Comparison of ENCODE assay signal across 20 cellular contexts in the genomic region with DNA sequence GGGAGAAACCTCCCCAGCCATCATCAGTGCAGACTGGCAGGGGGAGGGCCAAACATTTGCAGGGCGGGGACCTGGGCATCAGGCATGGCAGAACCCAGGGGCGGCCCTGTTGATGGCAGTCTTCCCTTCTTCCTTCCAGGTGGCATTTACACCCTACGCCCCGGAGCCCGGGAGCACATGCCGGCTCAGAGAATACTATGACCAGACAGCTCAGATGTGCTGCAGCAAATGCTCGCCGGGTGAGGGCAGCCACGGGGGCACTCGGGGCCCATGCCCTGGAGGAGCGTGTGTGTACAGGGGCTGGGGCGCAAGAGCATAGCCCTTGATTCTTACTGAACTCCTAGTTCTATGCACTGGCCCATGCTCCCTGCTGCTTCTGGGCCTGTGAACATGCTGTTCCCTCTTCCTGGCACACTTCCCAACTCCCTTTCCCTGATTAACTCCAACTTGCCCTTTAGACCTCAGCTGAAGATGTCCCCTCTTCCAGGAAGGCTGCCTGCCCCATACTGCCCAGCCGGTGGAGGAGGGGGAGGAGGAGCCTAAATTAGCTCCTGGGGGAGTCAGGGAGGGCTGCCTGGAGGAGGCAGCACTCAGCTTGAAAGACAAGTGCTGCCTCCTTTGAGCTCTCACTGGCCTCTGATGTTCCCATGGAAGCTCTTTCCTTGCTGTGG. TPM values are rescaled to one million over a fixed set of nuclear protein-coding genes. Genes with fewer than 3 reads are reported as not detected.
DNase-seq lines count a peak whose midpoint lies in the region; FAIRE-seq and TF ChIP-seq lines count a peak whose summit lies in the region.
"Had no signal": no experiment of that assay in that cellular context is flagged by ENCODE, and none has a peak within 500 bp of the region (broad histone marks: within the 10 kb centered on the region; RNA-seq: fewer than 3 reads in every experiment).

No MANE protein-coding gene starts in this region.

- H3K36me3 Mint-ChIP-seq in activated CD4-positive, alpha-beta T cell treated with anti-CD3 and anti-CD28 coated beads, Interleukin-2, amount 10 ng/mL, durations not matched to agents 24 days and 14 days (ENCODE audit: low read depth): peaks cover 45% of the 10 kb centered on the region
- peaks cover 3% of the 10 kb centered on the region for H3K36me3 Mint-ChIP-seq in IgD-negative memory B cell

- no peaks in the 10 kb centered on the region for H3K9me3 Mint-ChIP-seq in activated CD4-positive, alpha-beta T cell treated with anti-CD3 and anti-CD28 coated beads, Interleukin-2, amount 10 ng/mL, durations not matched to agents 24 days and 14 days
- no peaks in the 10 kb centered on the region for H3K9me3 Mint-ChIP-seq in IgD-negative memory B cell
- H3K9me3 Mint-ChIP-seq: nephron; T-helper 2 cell treated with Interferon-gamma antibody and Interleukin-4, amounts not matched to agents 5 μg/mL and 100 μg/mL, for 36 hours had no signal

- no peaks in the 10 kb centered on the region for H3K9me2 ChIP-seq in hepatocyte (replicated peaks; ENCODE audit: insufficient read depth)

- TF ChIP-seq CTCF in hepatocyte (IDR thresholded peaks at IDR 0.05; ENCODE audit: poor library complexity): no peak

- peaks cover 66% of the 10 kb centered on the region for H3K36me3 ChIP-seq in effector memory CD4-positive, alpha-beta T cell (ENCODE audit: control insufficient read depth, insufficient read depth, low read length)
- peaks cover 0 to 15% of the 10 kb centered on the region in 2 donors for H3K36me3 ChIP-seq in small intestine (ENCODE audit: control insufficient read depth in 2 of 2, insufficient read depth in 2 of 2, low read length in 2 of 2)
- no peaks in the 10 kb centered on the region for H3K36me3 ChIP-seq in hepatocyte (replicated peaks; ENCODE audit: insufficient read depth, low read depth)
- H3K36me3 ChIP-seq: cardiac muscle cell, prostate gland had no signal

- H3K4me3 ChIP-seq in effector memory CD4-positive, alpha-beta T cell (ENCODE audit: insufficient read depth, low read depth, low read length, poor library complexity, severe bottlenecking): no peak overlapping the region
- H3K4me3 ChIP-seq in small intestine (ENCODE audit: low read depth in 1 of 2, low read length in 2 of 2) (no peak overlapping the region), hepatocyte (no peak overlapping the region)
- H3K4me3 ChIP-seq: adrenal gland, cardiac muscle cell, prostate gland had no signal

- no peak for FAIRE-seq in small intestine (lab: Jason Lieb, UNC)

- DNase-seq in activated CD4-positive, alpha-beta T cell treated with anti-CD3 and anti-CD28 coated beads, Interleukin-2, amount 10 ng/mL, durations not matched to agents 24 days and 14 days: no peak
- DNase-seq in activated CD4-positive, alpha-beta T cell treated with anti-CD3 and anti-CD28 coated beads for 4 hours: no peak
- no peak for DNase-seq in effector memory CD4-positive, alpha-beta T cell
- peak; percentile 93 for DNase-seq in small intestine
- no peak for DNase-seq in DMS53 treated with DMSO at 0.1 percent for 48 hours (lab: John Stamatoyannopoulos, UW; ENCODE audit: unreplicated experiment)
- no peak for DNase-seq in hepatocyte (ENCODE audit: low spot score)
- DNase-seq in GDM1 (lab: John Stamatoyannopoulos, UW): no peak
- DNase-seq: activated CD4-positive, alpha-beta T cell treated with anti-CD3 and anti-CD28 coated beads for 36 hours; activated T-cell treated with anti-CD3 and anti-CD28 coated beads, Interleukin-2, amount 50 U/mL, for 48 hours; adrenal gland; NCI-H2081 treated with DMSO at 0.1 percent for 48 hours; NCI-H510A treated with DMSO at 0.1 percent for 48 hours; trophoblast cell had no signal

- H3K27me3 ChIP-seq in effector memory CD4-positive, alpha-beta T cell (replicated peaks; ENCODE audit: control insufficient read depth, insufficient read depth, low read length, poor library complexity, severe bottlenecking): no peaks in the 10 kb centered on the region
- H3K27me3 ChIP-seq in small intestine (ENCODE audit: control insufficient read depth in 2 of 2, insufficient read depth in 2 of 2, low read length in 2 of 2) (no peaks in the 10 kb centered on the region), hepatocyte (no peaks in the 10 kb centered on the region)
- H3K27me3 ChIP-seq: adrenal gland, cardiac muscle cell had no signal

- no peaks in the 10 kb centered on the region for H3K27me3 Mint-ChIP-seq in activated CD4-positive, alpha-beta T cell treated with anti-CD3 and anti-CD28 coated beads, Interleukin-2, amount 10 ng/mL, durations not matched to agents 24 days and 14 days
- no peaks in the 10 kb centered on the region for H3K27me3 Mint-ChIP-seq in IgD-negative memory B cell
- H3K27me3 Mint-ChIP-seq: activated CD4-positive, alpha-beta T cell treated with anti-CD3 and anti-CD28 coated beads for 36 hours had no signal

- no peaks in the 10 kb centered on the region for H3K9me3 ChIP-seq in effector memory CD4-positive, alpha-beta T cell (ENCODE audit: control insufficient read depth, low read length)
- no peaks in the 10 kb centered on the region for H3K9me3 ChIP-seq in small intestine (ENCODE audit: control insufficient read depth, low read depth)
- no peaks in the 10 kb centered on the region for H3K9me3 ChIP-seq in hepatocyte (ENCODE audit: low read depth)
- H3K9me3 ChIP-seq: adrenal gland, prostate gland had no signal

- peak overlapping the region; percentile 60 for H3K27ac Mint-ChIP-seq in activated CD4-positive, alpha-beta T cell treated with anti-CD3 and anti-CD28 coated beads, Interleukin-2, amount 10 ng/mL, durations not matched to agents 24 days and 14 days
- peak overlapping the region in 2 of 3 donors; percentile 34 to 89 for H3K27ac Mint-ChIP-seq in IgD-negative memory B cell
- H3K27ac Mint-ChIP-seq: activated CD4-positive, alpha-beta T cell treated with anti-CD3 and anti-CD28 coated beads for 36 hours; nephron had no signal

- no peak overlapping the region for H2AFZ ChIP-seq in hepatocyte

- H3K79me2 ChIP-seq in hepatocyte: no peaks in the 10 kb centered on the region

- intact Hi-C loops in activated CD4-positive, alpha-beta T cell treated with anti-CD3 and anti-CD28 coated beads, Interleukin-2, amount 10 ng/mL, durations not matched to agents 24 days and 14 days (cut with micrococcal nuclease): no loop called here

- H4K20me1 ChIP-seq in hepatocyte (ENCODE audit: insufficient read depth, poor library complexity, severe bottlenecking): no peaks in the 10 kb centered on the region

- peak overlapping the region; percentile 43 for H3K27ac ChIP-seq in effector memory CD4-positive, alpha-beta T cell (ENCODE audit: insufficient read depth, low read length, poor library complexity, severe bottlenecking)
- H3K27ac ChIP-seq in small intestine (ENCODE audit: low read depth in 1 of 2, low read length in 1 of 2) (peak overlapping the region; percentile 42 to 79), hepatocyte (no peak overlapping the region)
- H3K27ac ChIP-seq: cardiac muscle cell, prostate gland had no signal

- WGBS in small intestine, 3 donors: 24 to 64% (median 48%) methylated on average over 13 of the region's 13 CpGs
- 82% methylated on average over 12 of the region's 13 CpGs for WGBS in hepatocyte (ENCODE audit: low lambda C conversion rate, missing lambda C conversion rate)

- no peak overlapping the region for H3K4me3 Mint-ChIP-seq in activated CD4-positive, alpha-beta T cell treated with anti-CD3 and anti-CD28 coated beads, Interleukin-2, amount 10 ng/mL, durations not matched to agents 24 days and 14 days
- no peak overlapping the region for H3K4me3 Mint-ChIP-seq in IgD-negative memory B cell
- H3K4me3 Mint-ChIP-seq: activated CD4-positive, alpha-beta T cell treated with anti-CD3 and anti-CD28 coated beads for 36 hours; nephron; T-helper 2 cell treated with Interferon-gamma antibody and Interleukin-4, amounts not matched to agents 5 μg/mL and 100 μg/mL, for 36 hours had no signal

- peaks cover 32% of the 10 kb centered on the region for H3K4me1 ChIP-seq in effector memory CD4-positive, alpha-beta T cell (ENCODE audit: control insufficient read depth, insufficient read depth, low read length, poor library complexity, severe bottlenecking)
- H3K4me1 ChIP-seq in small intestine (ENCODE audit: control insufficient read depth in 2 of 2, insufficient read depth in 1 of 2, low read depth in 1 of 2, low read length in 1 of 2): peaks cover 10 to 14% of the 10 kb centered on the region in 2 donors
- peaks cover 18% of the 10 kb centered on the region for H3K4me1 ChIP-seq in hepatocyte (ENCODE audit: insufficient read depth)
- H3K4me1 ChIP-seq: prostate gland had no signal

- H3K4me1 Mint-ChIP-seq in activated CD4-positive, alpha-beta T cell treated with anti-CD3 and anti-CD28 coated beads, Interleukin-2, amount 10 ng/mL, durations not matched to agents 24 days and 14 days: peaks cover 38% of the 10 kb centered on the region
- peaks cover 19 to 24% (median 20%) of the 10 kb centered on the region in 3 donors for H3K4me1 Mint-ChIP-seq in IgD-negative memory B cell

- H3K4me2 ChIP-seq in hepatocyte: no peak overlapping the region

RNA-seq across cellular contexts. Expression of gene TNFRSF1B, which starts 22.0 kb away (rescaled TPM):
- total RNA-seq in activated CD4-positive, alpha-beta T cell treated with anti-CD3 and anti-CD28 coated beads, Interleukin-2, amount 10 ng/mL, durations not matched to agents 24 days and 14 days: 145 TPM in 2 replicates
- polyA plus RNA-seq in IgD-negative memory B cell (117 TPM), small intestine (10 to 100 TPM; 17.2 to 30.4 (median 20.0) TPM), hepatocyte (3.0 and 4.3 TPM in 2 replicates)
- 4.1 and 13.4 TPM in 2 replicates for total RNA-seq in hepatocyte
- total RNA-seq: A172, OCI-LY7 had no signal
- polyA plus RNA-seq: cardiac muscle cell had no signal

RNA-seq across cellular contexts. Expression of gene VPS13D, which starts 41.0 kb away (rescaled TPM):
- 26.9 and 30.8 TPM in 2 replicates for total RNA-seq in activated CD4-positive, alpha-beta T cell treated with anti-CD3 and anti-CD28 coated beads, Interleukin-2, amount 10 ng/mL, durations not matched to agents 24 days and 14 days
- 8.9 TPM for polyA plus RNA-seq in IgD-negative memory B cell
- polyA plus RNA-seq in small intestine: 10 to 100 TPM; 15.9 to 21.5 (median 16.2) TPM
- 32.2 and 32.8 TPM in 2 replicates for total RNA-seq in hepatocyte
- polyA plus RNA-seq in hepatocyte: 7.3 and 10.7 TPM in 2 replicates
